Comparison of ENCODE assay signal across 33 cellular contexts in genomic region chr10:1882168-1882567, GRCh38.
"Had no signal": no experiment of that assay in that cellular context is flagged by ENCODE, and none has a peak within 500 bp of the region (broad histone marks: within the 10 kb centered on the region; RNA-seq: fewer than 3 reads in every experiment).

No MANE protein-coding gene starts in this region.

- H3K4me3 ChIP-seq: coronary artery, dorsolateral prefrontal cortex, gastrocnemius medialis, heart left ventricle had no signal

- H3K27me3 Mint-ChIP-seq: activated CD8-positive, alpha-beta memory T cell treated with anti-CD3 and anti-CD28 coated beads, Interleukin-2, amount 10 ng/mL, durations not matched to agents 7 days and 5 days; activated naive CD4-positive, alpha-beta T cell treated with anti-CD3 and anti-CD28 coated beads, Interleukin-2, amount 10 ng/mL, durations not matched to agents 7 days and 5 days; activated naive CD8-positive, alpha-beta T cell treated with anti-CD3 and anti-CD28 coated beads, Interleukin-2, amount 10 ng/mL, durations not matched to agents 7 days and 5 days; dendritic cell treated with granulocyte-macrophage colony-stimulating factor and Interleukin-4, amounts not matched to agents 40 ng/mL and 50 ng/mL, for 4 days; T-helper 17 cell had no signal

- H3K4me1 ChIP-seq: foreskin keratinocyte, gastrocnemius medialis, heart left ventricle had no signal

- H3K36me3 Mint-ChIP-seq: activated CD4-positive, alpha-beta memory T cell treated with anti-CD3 and anti-CD28 coated beads for 36 hours; activated CD8-positive, alpha-beta memory T cell treated with anti-CD3 and anti-CD28 coated beads, Interleukin-2, amount 10 ng/mL, durations not matched to agents 7 days and 5 days; activated naive CD4-positive, alpha-beta T cell treated with anti-CD3 and anti-CD28 coated beads, Interleukin-2, amount 10 ng/mL, durations not matched to agents 7 days and 5 days; activated naive CD4-positive, alpha-beta T cell treated with anti-CD3 and anti-CD28 coated beads, Interleukin-2, amount 50 U/mL, for 72 hours; activated naive CD8-positive, alpha-beta T cell treated with anti-CD3 and anti-CD28 coated beads, Interleukin-2, amount 10 ng/mL, durations not matched to agents 7 days and 5 days had no signal

- DNase-seq: activated B cell treated with CpG ODN at 0.5 μM for 24 hours; activated CD4-positive, alpha-beta memory T cell treated with anti-CD3 and anti-CD28 coated beads for 36 hours; activated CD4-positive, alpha-beta T cell treated with anti-CD3 and anti-CD28 coated beads, Interleukin-2, amount 50 U/mL, for 1 hour; activated CD8-positive, alpha-beta memory T cell treated with anti-CD3 and anti-CD28 coated beads, Interleukin-2, amount 10 ng/mL, durations not matched to agents 7 days and 5 days; activated CD8-positive, alpha-beta memory T cell treated with anti-CD3 and anti-CD28 coated beads, Interleukin-2, amount 50 U/mL, for 4 hours; activated CD8-positive, alpha-beta T cell treated with anti-CD3 and anti-CD28 coated beads, Interleukin-2, amount 10 ng/mL, durations not matched to agents 7 days and 5 days; activated gamma-delta T cell; activated naive CD4-positive, alpha-beta T cell; activated naive CD4-positive, alpha-beta T cell treated with anti-CD3 and anti-CD28 coated beads, Interleukin-2, amount 10 ng/mL, durations not matched to agents 7 days and 5 days; activated naive CD8-positive, alpha-beta T cell treated with anti-CD3 and anti-CD28 coated beads, Interleukin-2, amount 10 ng/mL, durations not matched to agents 7 days and 5 days; activated T-cell treated with anti-CD3 and anti-CD28 coated beads, Interleukin-2, amount 50 U/mL, for 1 hour; activated T-cell treated with anti-CD3 and anti-CD28 coated beads, Interleukin-2, amount 50 U/mL, for 48 hours; brain microvascular endothelial cell; dorsolateral prefrontal cortex; effector memory CD4-positive, alpha-beta T cell; endodermal cell; foreskin keratinocyte; gastrocnemius medialis; glutamatergic neuron; heart left ventricle; T-helper 1 cell; T-helper 17 cell; T1000; WERI-Rb-1 had no signal

- H3K4me1 Mint-ChIP-seq: activated B cell treated with CpG ODN at 0.5 μM for 24 hours; activated CD8-positive, alpha-beta memory T cell treated with anti-CD3 and anti-CD28 coated beads, Interleukin-2, amount 10 ng/mL, durations not matched to agents 7 days and 5 days; activated naive CD4-positive, alpha-beta T cell treated with anti-CD3 and anti-CD28 coated beads, Interleukin-2, amount 10 ng/mL, durations not matched to agents 7 days and 5 days; activated naive CD8-positive, alpha-beta T cell treated with anti-CD3 and anti-CD28 coated beads, Interleukin-2, amount 10 ng/mL, durations not matched to agents 7 days and 5 days; central memory CD8-positive, alpha-beta T cell; endodermal cell; T-helper 17 cell had no signal

- H3K27ac ChIP-seq: brain microvascular endothelial cell, coronary artery, dorsolateral prefrontal cortex, foreskin keratinocyte, gastrocnemius medialis, heart left ventricle, WERI-Rb-1 had no signal

- H3K9me3 Mint-ChIP-seq: activated T-helper 2 cell treated with anti-CD3 and anti-CD28 coated beads, Interferon-gamma antibody, Interleukin-2, Interleukin-4, amounts not matched to agents 10 μg/mL and 5 μg/mL and 100 μg/mL, durations not matched to agents 14 hours and 24 hours and 36 hours; central memory CD8-positive, alpha-beta T cell had no signal

- H3K27me3 ChIP-seq: brain microvascular endothelial cell, foreskin keratinocyte, gastrocnemius medialis had no signal

- ATAC-seq: activated CD4-positive, CD25-positive, alpha-beta regulatory T cell treated with anti-CD3 and anti-CD28 coated beads, Interleukin-2, amount 50 U/mL, for 24 hours; activated CD8-positive, alpha-beta memory T cell treated with anti-CD3 and anti-CD28 coated beads, Interleukin-2, amount 10 ng/mL, durations not matched to agents 7 days and 5 days; activated CD8-positive, alpha-beta T cell treated with anti-CD3 and anti-CD28 coated beads, Interleukin-2, amount 10 ng/mL, durations not matched to agents 7 days and 5 days; activated naive CD4-positive, alpha-beta T cell treated with anti-CD3 and anti-CD28 coated beads, Interleukin-2, amount 50 U/mL, for 72 hours; esophagus mucosa; foreskin keratinocyte; gastrocnemius medialis; heart left ventricle; T-helper 17 cell had no signal

- H3K9me3 ChIP-seq: gastrocnemius medialis had no signal

- H3K27ac Mint-ChIP-seq: activated B cell treated with CpG ODN at 0.5 μM for 24 hours; activated CD4-positive, alpha-beta memory T cell treated with anti-CD3 and anti-CD28 coated beads for 36 hours; activated CD8-positive, alpha-beta T cell treated with anti-CD3 and anti-CD28 coated beads, Interleukin-2, amount 10 ng/mL, durations not matched to agents 7 days and 5 days; activated naive CD4-positive, alpha-beta T cell treated with anti-CD3 and anti-CD28 coated beads, Interleukin-2, amount 10 ng/mL, durations not matched to agents 7 days and 5 days; activated naive CD4-positive, alpha-beta T cell treated with anti-CD3 and anti-CD28 coated beads, Interleukin-2, amount 50 U/mL, for 72 hours; activated naive CD8-positive, alpha-beta T cell treated with anti-CD3 and anti-CD28 coated beads, Interleukin-2, amount 10 ng/mL, durations not matched to agents 7 days and 5 days; activated T-helper 1 cell treated with anti-CD3 and anti-CD28 coated beads, Interleukin-12 subunit alpha, Interleukin-12 subunit beta, Interleukin-2, Interleukin-4 antibody, amounts not matched to agents 30 ng/mL and 10 ng/mL and 1 ng/mL, durations not matched to agents 14 hours and 24 hours and 36 hours; activated T-helper 2 cell treated with anti-CD3 and anti-CD28 coated beads, Interferon-gamma antibody, Interleukin-2, Interleukin-4, amounts not matched to agents 10 μg/mL and 5 μg/mL and 100 μg/mL, durations not matched to agents 14 hours and 24 hours and 36 hours; dendritic cell treated with granulocyte-macrophage colony-stimulating factor and Interleukin-4, amounts not matched to agents 40 ng/mL and 50 ng/mL, for 4 days; endodermal cell; T-helper 17 cell; T-helper 2 cell treated with Interferon-gamma antibody and Interleukin-4, amounts not matched to agents 5 μg/mL and 100 μg/mL, for 36 hours had no signal

- H3K4me3 Mint-ChIP-seq: activated B cell treated with CpG ODN at 0.5 μM for 24 hours; activated CD4-positive, alpha-beta memory T cell treated with anti-CD3 and anti-CD28 coated beads for 36 hours; activated CD8-positive, alpha-beta memory T cell treated with anti-CD3 and anti-CD28 coated beads, Interleukin-2, amount 10 ng/mL, durations not matched to agents 7 days and 5 days; activated CD8-positive, alpha-beta T cell treated with anti-CD3 and anti-CD28 coated beads, Interleukin-2, amount 10 ng/mL, durations not matched to agents 7 days and 5 days; activated naive CD4-positive, alpha-beta T cell treated with anti-CD3 and anti-CD28 coated beads, Interleukin-2, amount 10 ng/mL, durations not matched to agents 7 days and 5 days; activated naive CD8-positive, alpha-beta T cell treated with anti-CD3 and anti-CD28 coated beads, Interleukin-2, amount 10 ng/mL, durations not matched to agents 7 days and 5 days; activated T-helper 1 cell treated with anti-CD3 and anti-CD28 coated beads, Interleukin-12 subunit alpha, Interleukin-12 subunit beta, Interleukin-2, Interleukin-4 antibody, amounts not matched to agents 30 ng/mL and 10 ng/mL and 1 ng/mL, durations not matched to agents 14 hours and 24 hours and 36 hours; central memory CD8-positive, alpha-beta T cell; dendritic cell treated with granulocyte-macrophage colony-stimulating factor and Interleukin-4, amounts not matched to agents 40 ng/mL and 50 ng/mL, for 4 days; endodermal cell; T-helper 17 cell; T-helper 2 cell treated with Interferon-gamma antibody and Interleukin-4, amounts not matched to agents 5 μg/mL and 100 μg/mL, for 36 hours had no signal

- H3K36me3 ChIP-seq: brain microvascular endothelial cell, gastrocnemius medialis, heart left ventricle, WERI-Rb-1 had no signal
